Comparison of ENCODE assay signal across 8 cellular contexts in genomic region chr5:34915139-34915855, GRCh38. TPM values are rescaled to one million over a fixed set of nuclear protein-coding genes. Genes with fewer than 3 reads are reported as not detected.
A peak's percentile ranks its signal among the peaks of the same experiment; 100 is the strongest.
DNase-seq lines count a peak whose midpoint lies in the region; ATAC-seq and TF ChIP-seq lines count a peak whose summit lies in the region.

A gene with protein sequence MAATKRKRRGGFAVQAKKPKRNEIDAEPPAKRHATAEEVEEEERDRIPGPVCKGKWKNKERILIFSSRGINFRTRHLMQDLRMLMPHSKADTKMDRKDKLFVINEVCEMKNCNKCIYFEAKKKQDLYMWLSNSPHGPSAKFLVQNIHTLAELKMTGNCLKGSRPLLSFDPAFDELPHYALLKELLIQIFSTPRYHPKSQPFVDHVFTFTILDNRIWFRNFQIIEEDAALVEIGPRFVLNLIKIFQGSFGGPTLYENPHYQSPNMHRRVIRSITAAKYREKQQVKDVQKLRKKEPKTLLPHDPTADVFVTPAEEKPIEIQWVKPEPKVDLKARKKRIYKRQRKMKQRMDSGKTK (plus strand): TSS chr5:34915711. CDS start chr5:34915739, 28 bp downstream.
A gene with protein sequence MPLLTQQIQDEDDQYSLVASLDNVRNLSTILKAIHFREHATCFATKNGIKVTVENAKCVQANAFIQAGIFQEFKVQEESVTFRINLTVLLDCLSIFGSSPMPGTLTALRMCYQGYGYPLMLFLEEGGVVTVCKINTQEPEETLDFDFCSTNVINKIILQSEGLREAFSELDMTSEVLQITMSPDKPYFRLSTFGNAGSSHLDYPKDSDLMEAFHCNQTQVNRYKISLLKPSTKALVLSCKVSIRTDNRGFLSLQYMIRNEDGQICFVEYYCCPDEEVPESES (minus strand): TSS chr5:34915504. CDS start chr5:34914892, 612 bp downstream.

- TF ChIP-seq POLR2A in GM10847 (IDR thresholded peaks at IDR 0.05; ENCODE audit: extremely low read depth, insufficient read length): peak; percentile 75

- peaks cover 32 to 35% of the 10 kb centered on the region in 2 donors for H3K36me3 Mint-ChIP-seq in activated naive CD4-positive, alpha-beta T cell treated with anti-CD3 and anti-CD28 coated beads, Interleukin-2, amount 50 U/mL, for 72 hours

- H3K27ac Mint-ChIP-seq in activated naive CD4-positive, alpha-beta T cell treated with anti-CD3 and anti-CD28 coated beads, Interleukin-2, amount 50 U/mL, for 72 hours: peak within 1 kb of the TSS in 1 of 2 donors; percentile 51

- peak within 1 kb of the TSS; percentile 76 for H3K27ac ChIP-seq in temporal lobe (ENCODE audit: low read depth, low read length)

- DNase-seq in NCI-H1105 (lab: John Stamatoyannopoulos, UW) (peak; percentile 96), SKM-1 (lab: John Stamatoyannopoulos, UW; ENCODE audit: unreplicated experiment) (peak; percentile 97), glomerular endothelial cell (ENCODE audit: extremely low read depth, low read depth, low spot score) (peak; percentile 83), omental fat pad (ENCODE audit: low spot score) (peak; percentile 73)
- peak; percentile 93 to 94 for DNase-seq in activated naive CD4-positive, alpha-beta T cell treated with anti-CD3 and anti-CD28 coated beads, Interleukin-2, amount 50 U/mL, for 72 hours (ENCODE audit: low spot score in 2 of 2)

- TF ChIP-seq CTCF in omental fat pad (IDR thresholded peaks at IDR 0.05): no peak

- H3K9me3 Mint-ChIP-seq in activated naive CD4-positive, alpha-beta T cell treated with anti-CD3 and anti-CD28 coated beads, Interleukin-2, amount 50 U/mL, for 72 hours: no peaks in the 10 kb centered on the region

- ATAC-seq in HG02642 (IDR thresholded peaks at IDR 0.05; ENCODE audit: poor library complexity, unreplicated experiment): peak; percentile 99
- peak; percentile 95 to 99 for ATAC-seq in activated naive CD4-positive, alpha-beta T cell treated with anti-CD3 and anti-CD28 coated beads, Interleukin-2, amount 50 U/mL, for 72 hours
- peak; percentile 100 for ATAC-seq in omental fat pad (ENCODE audit: low FRiP score)

RNA-seq across cellular contexts. Expression of the first gene that starts in this region (rescaled TPM):
- total RNA-seq in activated naive CD4-positive, alpha-beta T cell treated with anti-CD3 and anti-CD28 coated beads, Interleukin-2, amount 50 U/mL, for 72 hours: 10 to 100 TPM; 62.2 to 73.9 TPM
- total RNA-seq in glomerular endothelial cell: 18.5 and 18.7 TPM in 2 replicates
- 10 to 100 TPM; 14.6 to 57.8 (median 23.8) TPM for total RNA-seq in omental fat pad
- total RNA-seq in temporal lobe: 22.6 TPM

RNA-seq across cellular contexts. Expression of the second gene that starts in this region (rescaled TPM):
- total RNA-seq in activated naive CD4-positive, alpha-beta T cell treated with anti-CD3 and anti-CD28 coated beads, Interleukin-2, amount 50 U/mL, for 72 hours: 10 to 100 TPM; 36.8 to 42.6 TPM
- 8.8 and 19.4 TPM in 2 replicates for total RNA-seq in glomerular endothelial cell
- 10 to 100 TPM; 12.3 to 22.9 (median 16.0) TPM for total RNA-seq in omental fat pad
- total RNA-seq in temporal lobe: 25.1 TPM

Comparison
In these comparisons a context has a peak if more than half of its experiments do, and no peak if none do; other contexts are left out.
1. Peak in every context shown above with its lines: DNase-seq, ATAC-seq and H3K27ac ChIP-seq.